8 cellular contexts compared by ENCODE assay signal in the genomic region with DNA sequence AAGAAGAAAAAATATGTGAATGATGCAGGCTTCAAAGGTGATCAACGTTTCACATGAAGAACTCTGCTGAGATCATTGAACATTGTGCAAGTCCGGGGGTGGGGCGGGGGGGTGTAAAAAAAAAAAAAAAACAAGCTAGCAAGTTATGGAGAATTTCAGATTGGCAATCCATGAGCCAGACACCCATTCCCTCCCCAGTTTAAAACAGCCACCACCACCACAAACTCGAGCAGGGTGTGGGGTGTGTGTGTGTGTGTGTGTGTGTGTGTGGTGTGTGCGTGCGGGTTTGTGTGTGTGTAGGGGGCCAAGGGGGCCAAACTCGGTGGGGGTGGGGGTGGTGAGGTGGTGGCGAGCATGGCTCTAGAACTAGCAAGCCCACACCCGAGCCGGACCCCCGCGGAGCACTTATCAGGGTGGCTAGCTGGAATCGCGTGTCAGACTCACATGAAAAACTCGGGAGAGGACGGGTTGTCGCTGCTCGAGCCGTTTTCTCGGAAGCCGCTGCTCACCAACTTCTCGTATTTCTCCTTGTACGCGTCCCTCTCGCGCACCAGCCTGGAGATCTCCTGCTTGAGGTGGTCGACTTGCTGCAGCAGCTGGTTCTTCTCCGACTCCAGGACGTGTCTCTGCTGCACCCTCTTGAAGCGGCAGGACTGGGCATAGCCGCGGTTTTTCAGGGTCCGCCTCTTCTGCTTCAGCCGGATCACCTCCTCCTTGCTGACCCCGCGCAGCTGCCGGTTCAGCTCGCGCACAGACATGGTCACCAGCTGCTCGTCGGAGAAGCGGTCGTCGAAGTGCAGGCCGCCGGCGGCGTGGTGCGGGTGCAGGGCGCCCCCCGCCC. TPM values are rescaled to one million over a fixed set of nuclear protein-coding genes. Genes with fewer than 3 reads are reported as not detected.
DNase-seq lines count a peak whose midpoint lies in the region; ATAC-seq and TF ChIP-seq lines count a peak whose summit lies in the region.

No MANE protein-coding gene starts in this region.

- peaks cover 54% of the 10 kb centered on the region for H3K79me2 ChIP-seq in MM.1S (ENCODE audit: low read length)

- peak overlapping the region; percentile 79 for H3K27ac ChIP-seq in MM.1S (ENCODE audit: low read length)
- peak overlapping the region; percentile 84 for H3K27ac ChIP-seq in duodenal mucosa (ENCODE audit: low read depth, low read length)
- peak overlapping the region; percentile 84 for H3K27ac ChIP-seq in lower lobe of right lung

- H3K4me3 ChIP-seq in BJ (ENCODE audit: low read depth, low read length) (peak overlapping the region; percentile 56), MM.1S (ENCODE audit: low read length) (peak overlapping the region; percentile 79), duodenal mucosa (ENCODE audit: low read depth in 1 of 2, low read length in 2 of 2) (peak overlapping the region; percentile 90 to 93), lower lobe of right lung (peak overlapping the region; percentile 73)

- no peaks in the 10 kb centered on the region for H3K36me3 ChIP-seq in BJ (ENCODE audit: control insufficient read depth, insufficient read depth, low read length)
- 0 out of 2 replicates have a peak, but pooled peaks cover 7% of the 10 kb centered on the region for H3K36me3 ChIP-seq in MM.1S (replicated peaks; ENCODE audit: insufficient read depth, low read length)
- peaks cover 0 to 11% of the 10 kb centered on the region in 2 donors for H3K36me3 ChIP-seq in duodenal mucosa (ENCODE audit: control insufficient read depth in 1 of 2, insufficient read depth in 2 of 2, low read length in 2 of 2)
- no peaks in the 10 kb centered on the region for H3K36me3 ChIP-seq in lower lobe of right lung

- intact Hi-C loops in lower lobe of right lung (cut with DNase I) = no loop called here

- H3K27me3 ChIP-seq in BJ (ENCODE audit: control insufficient read depth, insufficient read depth, low read length) = no peaks in the 10 kb centered on the region
- no peaks in the 10 kb centered on the region for H3K27me3 ChIP-seq in MM.1S (replicated peaks; ENCODE audit: insufficient read depth, low read length)
- H3K27me3 ChIP-seq in duodenal mucosa (ENCODE audit: control insufficient read depth in 1 of 2, insufficient read depth in 2 of 2, low read length in 2 of 2) = no peaks in the 10 kb centered on the region
- no peaks in the 10 kb centered on the region for H3K27me3 ChIP-seq in lower lobe of right lung (ENCODE audit: low read depth)

- TF ChIP-seq CTCF in BJ (IDR thresholded peaks at IDR 0.05; ENCODE audit: insufficient read depth, low read depth, low read length) (peak; percentile 34; the same call in 1 of the 2 replicates), MM.1S (IDR thresholded peaks at IDR 0.05; ENCODE audit: low read length) (no peak; the same call in 1 of the 2 replicates), lower lobe of right lung (IDR thresholded peaks at IDR 0.05) (peak; percentile 29)

- CTCF ChIA-PET in BJ (lab: Yijun Ruan, JAX) = interaction anchor here (1.1 kb wide), 1 partner anchor 486 kb away, joined by 3 read pairs; no protein-coding TSS in a partner anchor

- ATAC-seq in lower lobe of right lung (peak in 1 of 2 donors; percentile 18), esophagus mucosa (no peak), HG03095 (IDR thresholded peaks at IDR 0.05; ENCODE audit: unreplicated experiment) (no peak)

- H3K9me2 ChIP-seq in MM.1S (replicated peaks; ENCODE audit: insufficient read depth, low read length) = no peaks in the 10 kb centered on the region

- H3K9ac ChIP-seq in MM.1S (ENCODE audit: low read length) = peak overlapping the region; percentile 88
- H3K9ac ChIP-seq in duodenal mucosa (ENCODE audit: low read depth in 1 of 2, low read length in 2 of 2) = peak overlapping the region; percentile 92 to 95

- no peaks in the 10 kb centered on the region for H3K4me1 ChIP-seq in MM.1S (ENCODE audit: low read length)
- peaks cover 11 to 12% of the 10 kb centered on the region in 2 donors for H3K4me1 ChIP-seq in duodenal mucosa (ENCODE audit: control insufficient read depth in 1 of 2, insufficient read depth in 2 of 2, low read length in 2 of 2)
- H3K4me1 ChIP-seq in lower lobe of right lung = peaks cover 11% of the 10 kb centered on the region

- POLR2A ChIA-PET in BJ (lab: Charles Lee) = interaction anchor here (0.6 to 0.7 kb wide), 2 partner anchors 78 to 474 kb away, joined by 4 read pairs; no protein-coding TSS in a partner anchor

- H3K4me2 ChIP-seq in MM.1S (ENCODE audit: low read depth, low read length) = no peak overlapping the region

- H3K9me3 ChIP-seq in MM.1S (replicated peaks; ENCODE audit: insufficient read depth, low read length) (no peaks in the 10 kb centered on the region), duodenal mucosa (ENCODE audit: control insufficient read depth in 1 of 2, low read length in 2 of 2) (no peaks in the 10 kb centered on the region), lower lobe of right lung (no peaks in the 10 kb centered on the region)

- H3F3A ChIP-seq in MM.1S (ENCODE audit: insufficient read depth, low read length) = peaks cover 55% of the 10 kb centered on the region

- DNase-seq in BJ (ENCODE audit: low read depth) (no peak), MM.1S (peak; percentile 28), lower lobe of right lung (peak; percentile 72)
- peak; percentile 39 to 44 for DNase-seq in activated CD4-positive, alpha-beta T cell treated with anti-CD3 and anti-CD28 coated beads for 4 hours
- peak; percentile 17 for DNase-seq in stimulated activated CD8-positive, alpha-beta memory T cell treated with anti-CD3 and anti-CD28 coated beads, Interleukin-12 subunit alpha, Interleukin-12 subunit beta, amount 100 ng/mL, for 4 hours (ENCODE audit: low read depth)

- H4K20me1 ChIP-seq in MM.1S (ENCODE audit: insufficient read depth, low read length) = 0 out of 2 replicates have a peak, but pooled peaks cover 4% of the 10 kb centered on the region

- no peak overlapping the region for H2AFZ ChIP-seq in MM.1S (ENCODE audit: low read length)

RNA-seq across cellular contexts. Expression of a gene that starts 2.0 kb away (rescaled TPM):
- polyA plus RNA-seq in BJ (2011; rRNA removed) = 1.5 and 1.7 TPM in 2 replicates
- 1.8 and 2.3 TPM in 2 replicates for polyA minus RNA-seq in BJ (2011; rRNA and poly(A)+ RNA removed)
- total RNA-seq in lower lobe of right lung (60.0 TPM), esophagus mucosa (27.2 TPM)
